12 cellular contexts compared by ENCODE assay signal in the genomic region with DNA sequence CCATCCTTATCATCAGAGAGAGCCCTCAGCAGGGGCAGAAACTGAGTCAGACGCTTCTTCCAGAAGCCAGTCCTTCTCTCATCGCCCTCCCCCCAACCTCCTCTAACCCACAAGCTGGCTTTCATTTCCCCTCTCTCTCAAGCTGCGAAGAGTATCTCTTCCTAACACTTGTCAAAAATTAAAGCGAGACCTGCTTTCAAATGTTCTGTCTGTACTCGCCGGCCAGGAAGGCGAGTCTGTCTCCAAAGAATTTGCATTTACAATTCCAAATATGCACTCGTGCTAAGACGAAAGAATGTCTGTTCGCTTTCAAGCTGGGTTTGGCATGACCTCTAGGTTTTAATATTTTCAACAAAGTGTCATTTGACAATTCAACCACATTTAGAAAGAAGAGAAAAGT.
A peak's percentile ranks its signal among the peaks of the same experiment; 100 is the strongest.
DNase-seq lines count a peak whose midpoint lies in the region; ATAC-seq, FAIRE-seq and TF ChIP-seq lines count a peak whose summit lies in the region.
"Had no signal": no experiment of that assay in that cellular context is flagged by ENCODE, and none has a peak within 500 bp of the region (broad histone marks: within the 10 kb centered on the region; RNA-seq: fewer than 3 reads in every experiment).

No MANE protein-coding gene starts in this region.

- H3K9me3 ChIP-seq in AG04450 (ENCODE audit: control insufficient read depth, insufficient read depth, low read length) = no peaks in the 10 kb centered on the region
- H3K9me3 ChIP-seq: SJSA1 had no signal

- no peaks in the 10 kb centered on the region for H3F3A ChIP-seq in GM23338 (replicated peaks; ENCODE audit: low read depth)

- DNase-seq in AG04450 (ENCODE audit: low read depth, low spot score) (no peak), GM23338 (ENCODE audit: low spot score) (no peak), astrocyte of the hippocampus (ENCODE audit: low read depth, low spot score) (peak; percentile 73), mesendoderm (peak; percentile 28), medulla oblongata (ENCODE audit: extremely low spot score) (no peak), urothelium cell line (ENCODE audit: low spot score) (no peak), SHP77 treated with DMSO at 0.1 percent for 48 hours (lab: John Stamatoyannopoulos, UW) (no peak), inferior parietal cortex (ENCODE audit: extremely low spot score) (no peak)
- DNase-seq: aorta had no signal

- CTCF ChIA-PET in AG04450 (lab: Charles Lee) = interaction anchor here (0.6 to 3.2 kb wide), 10 partner anchors 9 to 913 kb away, joined by 3 to 23 read pairs (median 4); no protein-coding TSS in a partner anchor

- H3K79me1 ChIP-seq in mesendoderm (ENCODE audit: low read length) = no peaks in the 10 kb centered on the region

- no peak overlapping the region for H2BK5ac ChIP-seq in mesendoderm (ENCODE audit: low read length)

- H2AFZ ChIP-seq in GM23338 = 0 out of 2 replicates have a peak overlapping the region, but pooled peaks have one; percentile 8

- H4K8ac ChIP-seq in mesendoderm (ENCODE audit: low read depth, low read length) = no peak overlapping the region

- H3K56ac ChIP-seq in mesendoderm (ENCODE audit: low read length) = no peak overlapping the region

- no peak overlapping the region for H3K9ac ChIP-seq in mesendoderm (ENCODE audit: low read length)

- WGBS in mesendoderm (ENCODE audit: extremely low coverage, insufficient coverage, low lambda C conversion rate) = no CpG with 5 or more reads among the region's 10 CpGs

- no peaks in the 10 kb centered on the region for H3K27me3 Mint-ChIP-seq in GM23338 (ENCODE audit: insufficient read depth, low read depth, poor library complexity)

- H3K36me3 ChIP-seq in GM23338 (ENCODE audit: insufficient read depth) (no peaks in the 10 kb centered on the region), mesendoderm (ENCODE audit: control insufficient read depth, insufficient read depth, low read length) (no peaks in the 10 kb centered on the region)
- H3K36me3 ChIP-seq: SJSA1 had no signal

- no peak overlapping the region for H3K23ac ChIP-seq in mesendoderm (ENCODE audit: low read length)

- no peaks in the 10 kb centered on the region for H3K36me3 Mint-ChIP-seq in GM23338 (ENCODE audit: low read depth)

- H3K4me2 ChIP-seq in GM23338 = 0 out of 2 replicates have a peak overlapping the region, but pooled peaks have one; percentile 36
- no peak overlapping the region for H3K4me2 ChIP-seq in mesendoderm (ENCODE audit: low read length)

- no peak overlapping the region for H3K4ac ChIP-seq in mesendoderm (ENCODE audit: low read depth, low read length)

- no peak overlapping the region for H2AK5ac ChIP-seq in mesendoderm (ENCODE audit: low read length)

- no peaks in the 10 kb centered on the region for H3K9me2 ChIP-seq in GM23338 (ENCODE audit: insufficient read depth)

- H3K18ac ChIP-seq in mesendoderm (ENCODE audit: low read length) = no peak overlapping the region

- H4K5ac ChIP-seq in mesendoderm (ENCODE audit: low read length) = no peak overlapping the region

- H3K4me1 ChIP-seq in GM23338 (ENCODE audit: insufficient read depth) (peaks cover 8% of the 10 kb centered on the region), mesendoderm (ENCODE audit: control insufficient read depth, low read depth, low read length) (no peaks in the 10 kb centered on the region)

- no peak for FAIRE-seq in urothelium cell line (lab: Jason Lieb, UNC)
- FAIRE-seq: endometrium had no signal

- no peak overlapping the region for H2BK120ac ChIP-seq in mesendoderm (ENCODE audit: low read depth, low read length)

- no peak overlapping the region for H2BK15ac ChIP-seq in mesendoderm (replicated peaks; ENCODE audit: low read depth)

- no peaks in the 10 kb centered on the region for H3K9me3 Mint-ChIP-seq in GM23338

- no peak overlapping the region for H3K27ac Mint-ChIP-seq in GM23338

- ATAC-seq in GM23338 = no peak

- no peaks in the 10 kb centered on the region for H4K20me1 ChIP-seq in GM23338 (replicated peaks; ENCODE audit: insufficient read depth)

- H3K4me1 Mint-ChIP-seq in GM23338 = peaks cover 13% of the 10 kb centered on the region

- H3K4me3 Mint-ChIP-seq in GM23338 = no peak overlapping the region

- peak overlapping the region; percentile 39 for H3K27ac ChIP-seq in AG04450 (ENCODE audit: low read depth, low read length)
- H3K27ac ChIP-seq in GM23338 (ENCODE audit: low read depth) = no peak overlapping the region
- no peak overlapping the region for H3K27ac ChIP-seq in mesendoderm (ENCODE audit: low read depth, low read length)
- H3K27ac ChIP-seq: C4-2B, SJSA1 had no signal

- POLR2A ChIA-PET in AG04450 (lab: Yijun Ruan, JAX) = no interaction called here

- H3K79me2 ChIP-seq in GM23338 (replicated peaks; ENCODE audit: insufficient read depth) = no peaks in the 10 kb centered on the region
- H3K79me2 ChIP-seq in mesendoderm (ENCODE audit: control insufficient read depth, insufficient read depth, low read length) = no peaks in the 10 kb centered on the region

- H3K27me3 ChIP-seq in AG04450 (ENCODE audit: control insufficient read depth, insufficient read depth, low read length) (peaks cover 7% of the 10 kb centered on the region), GM23338 (ENCODE audit: insufficient read depth) (no peaks in the 10 kb centered on the region), mesendoderm (ENCODE audit: insufficient read depth, low read length, poor library complexity) (no peaks in the 10 kb centered on the region)
- H3K27me3 ChIP-seq: SJSA1 had no signal

- peak overlapping the region; percentile 32; the same call in 1 of the 2 replicates for H3K4me3 ChIP-seq in AG04450 (ENCODE audit: low read depth, low read length)
- no peak overlapping the region for H3K4me3 ChIP-seq in GM23338
- no peak overlapping the region for H3K4me3 ChIP-seq in mesendoderm (ENCODE audit: low read length)
- H3K4me3 ChIP-seq: SJSA1 had no signal

- no peak for TF ChIP-seq CTCF in AG04450 (IDR thresholded peaks at IDR 0.05; ENCODE audit: low read depth, low read length)
- no peak for TF ChIP-seq CTCF in GM23338 (conservative IDR thresholded peaks at IDR 0.05; ENCODE audit: low read depth in 2 of 2)

TF ChIP-seq in GM23338, 12 proteins besides CTCF, POLR2A, EP300 and RAD21:
- TF ChIP-seq POLR2AphosphoS5 (IDR thresholded peaks at IDR 0.05; ENCODE audit: low read depth) = no peak
- no peak for TF ChIP-seq REST (IDR thresholded peaks at IDR 0.05; ENCODE audit: unreplicated experiment)
- no peak for TF ChIP-seq EZH2 (IDR thresholded peaks at IDR 0.05; ENCODE audit: low read depth, unreplicated experiment)
- TF ChIP-seq JUNB (IDR thresholded peaks at IDR 0.05; ENCODE audit: unreplicated experiment) = no peak

Comparison
In these comparisons a context has a peak if more than half of its experiments do, and no peak if none do; other contexts are left out.
1. DNase-seq: peak in astrocyte of the hippocampus (single experiment) and mesendoderm (single experiment); none in AG04450 (single experiment), GM23338 (single experiment), medulla oblongata (single experiment), urothelium cell line (single experiment), SHP77 treated with DMSO at 0.1 percent for 48 hours (single experiment) and inferior parietal cortex (single experiment).